In the genomic region with DNA sequence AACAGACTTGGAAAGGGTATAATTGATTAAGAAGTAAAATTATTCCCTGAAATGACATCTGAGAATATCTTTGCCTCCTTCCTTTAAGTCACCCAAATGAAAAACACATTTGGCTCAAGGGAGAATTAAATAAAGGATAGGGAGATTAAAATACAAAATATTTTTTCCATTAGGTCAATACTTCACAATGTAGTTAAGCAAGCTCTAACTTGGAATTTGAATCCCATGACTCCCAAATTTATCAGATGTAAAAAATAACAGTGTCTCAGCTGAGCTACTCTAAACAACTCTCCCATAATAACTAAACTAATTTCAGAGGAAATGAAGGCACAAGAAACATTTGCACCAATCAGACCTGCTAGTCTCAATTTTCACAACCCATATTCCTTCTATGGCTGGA, we compare ENCODE assay signal across 31 cellular contexts. TPM values are rescaled to one million over a fixed set of nuclear protein-coding genes. Genes with fewer than 3 reads are reported as not detected.
"Had no signal": no experiment of that assay in that cellular context is flagged by ENCODE, and none has a peak within 500 bp of the region (broad histone marks: within the 10 kb centered on the region; RNA-seq: fewer than 3 reads in every experiment).

No MANE protein-coding gene starts in this region.

- H3K79me2 ChIP-seq: parathyroid adenoma had no signal

- H3K4me1 ChIP-seq: neural progenitor cell, parathyroid adenoma, psoas muscle, spleen, suprapubic skin, thyroid gland, tibial nerve, upper lobe of left lung, vagina had no signal

- H3K27ac Mint-ChIP-seq: natural killer cell; nephron; neural progenitor cell; progenitor cell of endocrine pancreas; stimulated activated memory B cell treated with anti-CD40 and anti-IgM and Interleukin-4, amounts not matched to agents 10 μg/mL and 1 μg/mL and 100 μg/mL, for 72 hours; stimulated activated naive CD8-positive, alpha-beta T cell treated with anti-CD3 and anti-CD28 coated beads, Interleukin-15, amount 100 ng/mL, for 72 hours had no signal

- H3K27ac ChIP-seq: neural progenitor cell, ovary, parathyroid adenoma, psoas muscle, skin epidermis, spleen, suprapubic skin, thoracic aorta, thyroid gland, tibial nerve, upper lobe of left lung, vagina had no signal

- H3K4me3 Mint-ChIP-seq: natural killer cell; nephron; neural progenitor cell; stimulated activated memory B cell treated with anti-CD40 and anti-IgM and Interleukin-4, amounts not matched to agents 10 μg/mL and 1 μg/mL and 100 μg/mL, for 72 hours; stimulated activated naive CD8-positive, alpha-beta T cell treated with anti-CD3 and anti-CD28 coated beads, Interleukin-15, amount 100 ng/mL, for 72 hours had no signal

- H3K36me3 ChIP-seq: neural progenitor cell, ovary, spleen, suprapubic skin, thoracic aorta, thyroid gland, tibial nerve, upper lobe of left lung, vagina had no signal

- H3K36me3 Mint-ChIP-seq: natural killer cell; stimulated activated memory B cell treated with anti-CD40 and anti-IgM and Interleukin-4, amounts not matched to agents 10 μg/mL and 1 μg/mL and 100 μg/mL, for 72 hours had no signal

- ATAC-seq: natural killer cell; psoas muscle; right cardiac atrium; sciatic nerve; stimulated activated memory B cell treated with anti-CD40 and anti-IgM and Interleukin-4, amounts not matched to agents 10 μg/mL and 1 μg/mL and 100 μg/mL, for 72 hours; stimulated activated naive CD8-positive, alpha-beta T cell treated with anti-CD3 and anti-CD28 coated beads, Interleukin-15, amount 100 ng/mL, for 72 hours; stimulated activated naive CD8-positive, alpha-beta T cell treated with anti-CD3 and anti-CD28 coated beads, Interleukin-15, Interleukin-2, amounts not matched to agents 100 U/mL and 50 U/mL, for 24 hours had no signal

- DNase-seq: natural killer cell; occipital lobe; ovary; posterior cingulate gyrus; psoas muscle; right cardiac atrium; spleen; stimulated activated CD4-positive, alpha-beta T cell treated with anti-CD3 and anti-CD28 coated beads, Interleukin-12 subunit alpha, Interleukin-12 subunit beta, amount 100 ng/mL, for 4 hours; stimulated activated CD4-positive, alpha-beta T cell treated with anti-CD3 and anti-CD28 coated beads, Interleukin-1b, Interleukin-23, amount 100 ng/mL, for 48 hours; stimulated activated CD4-positive, alpha-beta T cell treated with anti-CD3 and anti-CD28 coated beads, Interleukin-4, amount 100 ng/mL, for 1 hour; stimulated activated CD4-positive, alpha-beta T cell treated with anti-CD3 and anti-CD28 coated beads, Interleukin-4, amount 100 ng/mL, for 4 hours; stimulated activated CD8-positive, alpha-beta memory T cell treated with anti-CD3 and anti-CD28 coated beads, Interleukin-4, amount 100 ng/mL, for 48 hours; stimulated activated naive CD4-positive, alpha-beta T cell; stimulated activated naive CD8-positive, alpha-beta T cell treated with anti-CD3 and anti-CD28 coated beads, Interleukin-15, amount 100 ng/mL, for 72 hours; stimulated activated naive CD8-positive, alpha-beta T cell treated with anti-CD3 and anti-CD28 coated beads, Interleukin-15, Interleukin-2, amounts not matched to agents 100 U/mL and 50 U/mL, for 24 hours; substantia nigra; thyroid gland; upper lobe of left lung had no signal

- H3K27me3 ChIP-seq: thyroid gland, upper lobe of left lung, vagina had no signal

- H3K9me3 ChIP-seq: ovary, psoas muscle, spleen, suprapubic skin, thoracic aorta, thyroid gland, tibial nerve, upper lobe of left lung, vagina had no signal

- H3K9ac ChIP-seq: neural progenitor cell, parathyroid adenoma had no signal

- H3K4me3 ChIP-seq: neural progenitor cell, ovary, psoas muscle, skin epidermis, smooth muscle cell, spleen, suprapubic skin, thoracic aorta, thyroid gland, tibial nerve, upper lobe of left lung, vagina had no signal

- H3K4me1 Mint-ChIP-seq: natural killer cell; nephron; stimulated activated memory B cell treated with anti-CD40 and anti-IgM and Interleukin-4, amounts not matched to agents 10 μg/mL and 1 μg/mL and 100 μg/mL, for 72 hours; stimulated activated naive CD8-positive, alpha-beta T cell treated with anti-CD3 and anti-CD28 coated beads, Interleukin-15, amount 100 ng/mL, for 72 hours had no signal

- H3K4me2 ChIP-seq: neural progenitor cell, smooth muscle cell had no signal

- FAIRE-seq: urothelium cell line had no signal

- H2AFZ ChIP-seq: neural progenitor cell, parathyroid adenoma had no signal

RNA-seq across cellular contexts. Expression of a gene that starts 6.5 kb away (rescaled TPM):
- total RNA-seq: natural killer cell had no signal
